ENCODE assay signal across 8 cellular contexts in the genomic region with DNA sequence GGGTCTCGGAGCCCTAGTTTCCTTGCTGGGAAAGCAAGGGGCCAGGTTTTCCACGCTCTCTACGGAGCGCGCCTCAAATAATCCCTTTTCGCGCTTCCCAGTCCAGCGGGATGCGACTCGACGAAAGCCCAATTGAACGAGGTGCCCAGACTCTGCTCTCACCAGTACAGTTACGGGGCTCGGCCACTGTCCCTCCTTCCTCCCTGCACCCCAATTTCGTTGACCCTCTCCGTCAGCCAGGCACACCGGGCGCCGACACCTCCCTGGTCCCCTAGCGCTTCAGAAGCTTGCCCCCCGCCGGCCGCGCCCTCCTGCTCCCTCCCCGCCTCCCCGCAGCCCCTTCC. TPM values are rescaled to one million over a fixed set of nuclear protein-coding genes. Genes with fewer than 3 reads are reported as not detected.
DNase-seq lines count a peak whose midpoint lies in the region; ATAC-seq and TF ChIP-seq lines count a peak whose summit lies in the region.

No MANE protein-coding gene starts in this region.

- intact Hi-C loops in ascending aorta (cut with DNase I): loop anchor here (2.0 kb wide), 1 partner anchor 19 kb away; a partner anchor contains a TSS

- no peaks in the 10 kb centered on the region for H3K27me3 ChIP-seq in ascending aorta
- H3K27me3 ChIP-seq in layer of hippocampus (ENCODE audit: control insufficient read depth, insufficient read depth, low read length): no peaks in the 10 kb centered on the region
- no peaks in the 10 kb centered on the region for H3K27me3 ChIP-seq in thoracic aorta (replicated peaks; ENCODE audit: insufficient read depth)

- H3K36me3 ChIP-seq in HEK293 (ENCODE audit: control insufficient read depth in 2 of 2, insufficient read depth in 1 of 2, low read length in 2 of 2) (peaks cover 0 to 5% of the 10 kb centered on the region in 2 experiments; a peak in 1 of 3 replicates), ascending aorta (no peaks in the 10 kb centered on the region), thoracic aorta (no peaks in the 10 kb centered on the region)

- H3K4me1 ChIP-seq in HEK293 (ENCODE audit: control insufficient read depth, insufficient read depth, low read length) (peaks cover 3% of the 10 kb centered on the region; the same call in 1 of the 2 replicates), ascending aorta (peaks cover 0 to 16% of the 10 kb centered on the region in 2 donors), thoracic aorta (ENCODE audit: control insufficient read depth in 1 of 2, low read depth in 2 of 2) (peaks cover 11 to 40% of the 10 kb centered on the region in 2 donors)

- CTCF ChIA-PET in HEK293 (lab: Yijun Ruan, JAX): interaction anchor here (1.6 kb wide), 1 partner anchor 46 kb away, joined by 7 read pairs; no protein-coding TSS in a partner anchor

- DNase-seq in AG10803 (ENCODE audit: low read depth) (no peak), ascending aorta (ENCODE audit: low spot score in 2 of 2) (no peak), thoracic aorta (ENCODE audit: low spot score) (no peak)

- ATAC-seq in thoracic aorta (ENCODE audit: insufficient number of reproducible peaks, low FRiP score, low read depth) (no peak), HG02981 (IDR thresholded peaks at IDR 0.05; ENCODE audit: unreplicated experiment) (no peak), GM18868 (IDR thresholded peaks at IDR 0.05; ENCODE audit: unreplicated experiment) (no peak), GM21737 (IDR thresholded peaks at IDR 0.05; ENCODE audit: unreplicated experiment) (no peak)

- TF ChIP-seq CTCF in AG10803 (conservative IDR thresholded peaks at IDR 0.05; ENCODE audit: low read length) (no peak), HEK293 (tag by site-specific recombination; IDR thresholded peaks at IDR 0.05) (no peak), ascending aorta (IDR thresholded peaks at IDR 0.05) (no peak), thoracic aorta (IDR thresholded peaks at IDR 0.05) (no peak)

- POLR2A ChIA-PET in HEK293 (lab: Yijun Ruan, JAX): no interaction called here

- H3K27ac ChIP-seq in HEK293 (ENCODE audit: extremely low read depth, low read depth, low read length): no peak overlapping the region
- H3K27ac ChIP-seq in ascending aorta: peak overlapping the region; percentile 72 to 82
- peak overlapping the region; percentile 52 for H3K27ac ChIP-seq in layer of hippocampus (ENCODE audit: low read depth, low read length)
- peak overlapping the region in 1 of 2 donors; percentile 26 for H3K27ac ChIP-seq in thoracic aorta

- H3K9me3 ChIP-seq in HEK293 (ENCODE audit: control insufficient read depth, insufficient read depth, low read depth, low read length) (no peaks in the 10 kb centered on the region), ascending aorta (no peaks in the 10 kb centered on the region), thoracic aorta (no peaks in the 10 kb centered on the region)

- H3K4me3 ChIP-seq in AG10803 (ENCODE audit: low read length) (peak overlapping the region; percentile 79), HEK293 (ENCODE audit: low read depth, low read length) (peak overlapping the region; percentile 65), ascending aorta (peak overlapping the region; percentile 81 to 93), thoracic aorta (peak overlapping the region; percentile 86)

TF ChIP-seq in HEK293, 187 proteins besides CTCF, POLR2A, EP300 and RAD21:
- TF ChIP-seq ZNF514 (tag by site-specific recombination; IDR thresholded peaks at IDR 0.05): no peak
- 0 out of 2 replicates have a peak, but pooled peaks have one; percentile 36 for TF ChIP-seq ZBTB48 (tag by site-specific recombination; IDR thresholded peaks at IDR 0.05)
TF ChIP-seq in HEK293: peak in this region for 1.

RNA-seq across cellular contexts. Expression of a gene that starts 0.4 kb away (rescaled TPM):
- total RNA-seq in ascending aorta: 31.8 TPM
- 1 to 10 TPM; 6.3 to 6.8 TPM for total RNA-seq in thoracic aorta

RNA-seq across cellular contexts. Expression of a gene that starts 10.4 kb away (rescaled TPM):
- total RNA-seq in ascending aorta: not detected
- total RNA-seq in thoracic aorta: 10 to 100 TPM in 1 of 2 donors, 1 to 10 TPM in 1; 3.9 to 14.1 TPM

RNA-seq across cellular contexts. Expression of a gene that starts 19.7 kb away (rescaled TPM):
- 0.85 TPM for total RNA-seq in ascending aorta
- 1 to 10 TPM; 5.6 to 8.7 TPM for total RNA-seq in thoracic aorta

RNA-seq across cellular contexts. Expression of a gene that starts 19.9 kb away (rescaled TPM):
- total RNA-seq in ascending aorta (27.4 TPM), thoracic aorta (10 to 100 TPM; 19.1 to 27.7 TPM)

RNA-seq across cellular contexts. Expression of a gene that starts 29.7 kb away (rescaled TPM):
- total RNA-seq in ascending aorta: not detected
- not detected for total RNA-seq in thoracic aorta
